In the genomic region with DNA sequence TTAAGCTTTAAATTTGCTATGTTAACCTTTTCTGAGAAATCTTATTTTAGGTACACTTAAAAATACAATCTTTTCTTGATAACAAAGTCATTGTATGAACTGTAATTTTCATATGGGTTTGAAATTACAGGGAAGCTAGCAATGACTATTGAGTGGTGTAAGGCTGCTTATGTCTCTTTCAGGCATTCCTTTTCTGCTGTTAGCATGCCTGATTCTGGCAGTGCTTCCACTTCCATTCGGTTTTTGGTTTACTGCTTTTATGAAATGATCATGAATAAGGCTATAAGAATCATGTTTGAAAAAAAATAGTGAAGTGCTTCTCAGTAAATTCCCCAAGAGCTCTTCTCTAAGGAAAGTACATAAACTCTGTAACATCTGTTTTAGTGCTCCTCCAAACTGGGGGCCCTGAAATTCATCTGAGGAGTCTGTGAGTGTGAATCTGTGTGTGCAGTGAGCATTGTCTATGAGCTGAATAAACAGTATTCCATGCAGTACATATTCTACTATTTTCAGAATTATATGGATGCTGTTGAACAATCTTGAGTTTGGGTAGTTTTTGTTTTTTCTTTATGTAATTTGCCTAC, we compare ENCODE assay signal across 11 cellular contexts.
DNase-seq lines count a peak whose midpoint lies in the region; TF ChIP-seq lines count a peak whose summit lies in the region.
"Had no signal": no experiment of that assay in that cellular context is flagged by ENCODE, and none has a peak within 500 bp of the region (broad histone marks: within the 10 kb centered on the region; RNA-seq: fewer than 3 reads in every experiment).

No MANE protein-coding gene starts in this region.

- H3K9me3 Mint-ChIP-seq in HFFc6, result peaks cover 8% of the 10 kb centered on the region; the same call in 1 of the 2 replicates
- H3K9me3 Mint-ChIP-seq in activated T-helper 1 cell treated with anti-CD3 and anti-CD28 coated beads, Interleukin-12 subunit alpha, Interleukin-12 subunit beta, Interleukin-2, Interleukin-4 antibody, amounts not matched to agents 30 ng/mL and 10 ng/mL and 1 ng/mL, durations not matched to agents 14 hours and 24 hours and 36 hours, result peaks cover 5% of the 10 kb centered on the region
- peaks cover 2% of the 10 kb centered on the region for H3K9me3 Mint-ChIP-seq in activated naive CD4-positive, alpha-beta T cell treated with anti-CD3 and anti-CD28 coated beads, Interleukin-2, amount 10 ng/mL, durations not matched to agents 7 days and 5 days

- TF ChIP-seq CTCF in HFFc6 (IDR thresholded peaks at IDR 0.05) (no peak), OCI-LY3 (IDR thresholded peaks at IDR 0.05; ENCODE audit: low read depth, low read length) (no peak), osteoblast (IDR thresholded peaks at IDR 0.05; ENCODE audit: extremely low read depth, low read depth, low read length) (no peak)

- peak overlapping the region; percentile 55 for H3K27ac Mint-ChIP-seq in HFFc6
- no peak overlapping the region for H3K27ac Mint-ChIP-seq in activated T-helper 1 cell treated with anti-CD3 and anti-CD28 coated beads, Interleukin-12 subunit alpha, Interleukin-12 subunit beta, Interleukin-2, Interleukin-4 antibody, amounts not matched to agents 30 ng/mL and 10 ng/mL and 1 ng/mL, durations not matched to agents 14 hours and 24 hours and 36 hours
- H3K27ac Mint-ChIP-seq in activated naive CD4-positive, alpha-beta T cell treated with anti-CD3 and anti-CD28 coated beads, Interleukin-2, amount 10 ng/mL, durations not matched to agents 7 days and 5 days, result no peak overlapping the region

- no peak overlapping the region for H2AFZ ChIP-seq in OCI-LY3 (ENCODE audit: low read depth, low read length)
- no peak overlapping the region for H2AFZ ChIP-seq in osteoblast (ENCODE audit: low read length)

- H3K4me1 Mint-ChIP-seq in HFFc6 (ENCODE audit: low read depth), result peaks cover 31% of the 10 kb centered on the region
- H3K4me1 Mint-ChIP-seq in activated T-helper 1 cell treated with anti-CD3 and anti-CD28 coated beads, Interleukin-12 subunit alpha, Interleukin-12 subunit beta, Interleukin-2, Interleukin-4 antibody, amounts not matched to agents 30 ng/mL and 10 ng/mL and 1 ng/mL, durations not matched to agents 14 hours and 24 hours and 36 hours (ENCODE audit: low read depth), result peaks cover 20% of the 10 kb centered on the region
- H3K4me1 Mint-ChIP-seq in activated naive CD4-positive, alpha-beta T cell treated with anti-CD3 and anti-CD28 coated beads, Interleukin-2, amount 10 ng/mL, durations not matched to agents 7 days and 5 days, result peaks cover 9% of the 10 kb centered on the region

- H3K36me3 ChIP-seq in OCI-LY3 (replicated peaks; ENCODE audit: low read depth, low read length) (peaks cover 4% of the 10 kb centered on the region), osteoblast (ENCODE audit: insufficient read depth, low read length) (peaks cover 4% of the 10 kb centered on the region)

- H3K4me3 Mint-ChIP-seq in HFFc6, result peak overlapping the region; percentile 42; the same call in 1 of the 2 replicates
- no peak overlapping the region for H3K4me3 Mint-ChIP-seq in activated T-helper 1 cell treated with anti-CD3 and anti-CD28 coated beads, Interleukin-12 subunit alpha, Interleukin-12 subunit beta, Interleukin-2, Interleukin-4 antibody, amounts not matched to agents 30 ng/mL and 10 ng/mL and 1 ng/mL, durations not matched to agents 14 hours and 24 hours and 36 hours
- no peak overlapping the region for H3K4me3 Mint-ChIP-seq in activated naive CD4-positive, alpha-beta T cell treated with anti-CD3 and anti-CD28 coated beads, Interleukin-2, amount 10 ng/mL, durations not matched to agents 7 days and 5 days
- H3K4me3 Mint-ChIP-seq: naive B cell had no signal

- DNase-seq in DMS53 (lab: John Stamatoyannopoulos, UW) (peak; percentile 34), DMS53 treated with DMSO at 0.1 percent for 48 hours (lab: John Stamatoyannopoulos, UW; ENCODE audit: unreplicated experiment) (no peak), HFFc6 (peak; percentile 19), osteoblast (ENCODE audit: insufficient read length, low spot score, missing footprints) (peak; percentile 73), posterior vena cava (ENCODE audit: low spot score) (no peak)
- no peak for DNase-seq in activated T-helper 1 cell treated with anti-CD3 and anti-CD28 coated beads, Interleukin-12 subunit alpha, Interleukin-12 subunit beta, Interleukin-2, Interleukin-4 antibody, amounts not matched to agents 30 ng/mL and 10 ng/mL and 1 ng/mL, durations not matched to agents 14 hours and 24 hours and 36 hours (ENCODE audit: low spot score)
- DNase-seq in activated naive CD4-positive, alpha-beta T cell treated with anti-CD3 and anti-CD28 coated beads, Interleukin-2, amount 10 ng/mL, durations not matched to agents 7 days and 5 days, result no peak
- DNase-seq: activated effector memory CD4-positive, alpha-beta T cell treated with Interleukin-2 at 50 U/mL for 16 hours; naive B cell had no signal

- H3K79me2 ChIP-seq in OCI-LY3 (ENCODE audit: low read length), result peaks cover 26% of the 10 kb centered on the region; the same call in 1 of the 2 replicates
- peaks cover 95% of the 10 kb centered on the region for H3K79me2 ChIP-seq in osteoblast (ENCODE audit: insufficient read depth, low read length)

- no peaks in the 10 kb centered on the region for H3K27me3 ChIP-seq in OCI-LY3 (ENCODE audit: low read depth, low read length)
- no peaks in the 10 kb centered on the region for H3K27me3 ChIP-seq in osteoblast (ENCODE audit: insufficient read depth, low read length)

- no peaks in the 10 kb centered on the region for H3K9me3 ChIP-seq in OCI-LY3 (ENCODE audit: insufficient read depth, low read length)
- no peaks in the 10 kb centered on the region for H3K9me3 ChIP-seq in osteoblast (ENCODE audit: low read depth, low read length)

- peak overlapping the region; percentile 58 for H3K4me3 ChIP-seq in OCI-LY3 (ENCODE audit: low read length)
- H3K4me3 ChIP-seq in osteoblast (ENCODE audit: insufficient read depth, low read length), result peak overlapping the region; percentile 13

- CTCF ChIA-PET in activated naive CD4-positive, alpha-beta T cell treated with anti-CD3 and anti-CD28 coated beads, Interleukin-2, amount 10 ng/mL, durations not matched to agents 7 days and 5 days (lab: Charles Lee), result interaction anchor here (1.2 to 1.6 kb wide), 2 partner anchors 57 to 176 kb away, joined by 4 to 6 read pairs; no protein-coding TSS in a partner anchor

- H3K27me3 Mint-ChIP-seq in HFFc6 (ENCODE audit: insufficient read depth), result peaks cover 5% of the 10 kb centered on the region
- no peaks in the 10 kb centered on the region for H3K27me3 Mint-ChIP-seq in activated T-helper 1 cell treated with anti-CD3 and anti-CD28 coated beads, Interleukin-12 subunit alpha, Interleukin-12 subunit beta, Interleukin-2, Interleukin-4 antibody, amounts not matched to agents 30 ng/mL and 10 ng/mL and 1 ng/mL, durations not matched to agents 14 hours and 24 hours and 36 hours (ENCODE audit: insufficient read depth)
- H3K27me3 Mint-ChIP-seq in activated naive CD4-positive, alpha-beta T cell treated with anti-CD3 and anti-CD28 coated beads, Interleukin-2, amount 10 ng/mL, durations not matched to agents 7 days and 5 days, result no peaks in the 10 kb centered on the region
- H3K27me3 Mint-ChIP-seq: naive B cell had no signal

- peaks cover 9% of the 10 kb centered on the region for H3K36me3 Mint-ChIP-seq in HFFc6 (ENCODE audit: low read depth)
- H3K36me3 Mint-ChIP-seq in activated T-helper 1 cell treated with anti-CD3 and anti-CD28 coated beads, Interleukin-12 subunit alpha, Interleukin-12 subunit beta, Interleukin-2, Interleukin-4 antibody, amounts not matched to agents 30 ng/mL and 10 ng/mL and 1 ng/mL, durations not matched to agents 14 hours and 24 hours and 36 hours (ENCODE audit: low read depth), result peaks cover 14% of the 10 kb centered on the region
- H3K36me3 Mint-ChIP-seq in activated naive CD4-positive, alpha-beta T cell treated with anti-CD3 and anti-CD28 coated beads, Interleukin-2, amount 10 ng/mL, durations not matched to agents 7 days and 5 days, result peaks cover 10% of the 10 kb centered on the region

- H3K27ac ChIP-seq in OCI-LY3 (ENCODE audit: low read length) (peak overlapping the region; percentile 97), osteoblast (ENCODE audit: low read depth, low read length) (peak overlapping the region; percentile 63)
- H3K27ac ChIP-seq: 22Rv1 had no signal

- H3K4me2 ChIP-seq in OCI-LY3 (ENCODE audit: low read length) (peak overlapping the region; percentile 84), osteoblast (ENCODE audit: insufficient read depth, low read length) (peak overlapping the region; percentile 57)

- H3K4me1 ChIP-seq in OCI-LY3 (ENCODE audit: low read length), result peaks cover 41% of the 10 kb centered on the region
- H3K4me1 ChIP-seq in osteoblast (ENCODE audit: insufficient read depth, low read length), result peaks cover 22% of the 10 kb centered on the region

- H3K9ac ChIP-seq in OCI-LY3 (ENCODE audit: low read length), result peak overlapping the region; percentile 74

- no peaks in the 10 kb centered on the region for H4K20me1 ChIP-seq in OCI-LY3 (ENCODE audit: insufficient read depth, low read length)
- no peaks in the 10 kb centered on the region for H4K20me1 ChIP-seq in osteoblast (ENCODE audit: insufficient read depth, low read length)

- intact Hi-C loops in activated T-helper 1 cell treated with anti-CD3 and anti-CD28 coated beads, Interleukin-12 subunit alpha, Interleukin-12 subunit beta, Interleukin-2, Interleukin-4 antibody, amounts not matched to agents 30 ng/mL and 10 ng/mL and 1 ng/mL, durations not matched to agents 14 hours and 24 hours and 36 hours (cut with micrococcal nuclease), result loop anchor here (1.0 to 5.0 kb wide), 4 partner anchors 26 to 96 kb away; no protein-coding TSS in a partner anchor
- intact Hi-C loops in posterior vena cava (cut with DNase I), result no loop called here

Comparison
In these comparisons a context has a peak if more than half of its experiments do, and no peak if none do; other contexts are left out.
1. DNase-seq: peak in DMS53 (single experiment), HFFc6 (single experiment) and osteoblast (single experiment); none in DMS53 treated with DMSO at 0.1 percent for 48 hours (single experiment), activated T-helper 1 cell treated with anti-CD3 and anti-CD28 coated beads, Interleukin-12 subunit alpha, Interleukin-12 subunit beta, Interleukin-2, Interleukin-4 antibody, amounts not matched to agents 30 ng/mL and 10 ng/mL and 1 ng/mL, durations not matched to agents 14 hours and 24 hours and 36 hours (single experiment), posterior vena cava (single experiment) and activated naive CD4-positive, alpha-beta T cell treated with anti-CD3 and anti-CD28 coated beads, Interleukin-2, amount 10 ng/mL, durations not matched to agents 7 days and 5 days (single experiment).